In the genomic region with DNA sequence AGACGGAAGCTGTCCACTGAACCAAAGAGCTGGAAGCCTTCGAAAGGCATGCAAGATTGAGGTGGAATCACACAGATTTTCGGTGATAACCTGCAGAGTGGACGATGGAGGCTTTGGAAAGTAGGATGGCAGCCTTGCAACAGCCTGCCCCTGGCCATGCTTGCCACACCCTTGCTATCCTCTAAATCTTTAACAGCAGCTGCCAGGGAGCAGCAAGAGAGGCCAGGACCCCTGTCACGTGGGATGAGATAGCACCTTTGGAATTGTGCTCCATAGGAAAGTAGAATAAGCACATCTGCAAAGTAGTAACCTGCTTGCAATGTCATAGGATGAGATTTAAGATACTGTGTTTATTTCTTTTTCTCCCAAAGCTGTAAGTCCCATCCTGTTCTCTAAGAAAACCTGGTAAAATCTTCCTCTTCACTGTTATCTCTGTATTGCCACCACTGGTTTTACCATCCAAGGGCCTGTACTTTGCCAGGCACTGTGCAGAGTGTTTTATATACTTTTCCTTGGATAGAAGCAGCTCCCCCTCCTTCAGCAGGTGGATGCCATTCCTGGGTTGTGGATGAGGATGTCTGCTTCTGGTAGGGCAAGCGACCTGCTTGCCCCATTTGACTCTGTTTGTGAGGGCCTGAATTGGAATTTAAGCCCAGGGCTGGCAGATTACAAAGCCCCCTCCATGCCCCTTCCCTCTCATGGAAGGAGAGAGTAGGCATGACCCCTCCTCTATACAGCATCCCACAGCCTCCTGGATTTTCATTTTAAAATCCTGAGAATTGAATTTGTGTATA, we compare ENCODE assay signal across 12 cellular contexts. TPM values are rescaled to one million over a fixed set of nuclear protein-coding genes. Genes with fewer than 3 reads are reported as not detected.
DNase-seq lines count a peak whose midpoint lies in the region; ATAC-seq and TF ChIP-seq lines count a peak whose summit lies in the region.
"Had no signal": no experiment of that assay in that cellular context is flagged by ENCODE, and none has a peak within 500 bp of the region (broad histone marks: within the 10 kb centered on the region; RNA-seq: fewer than 3 reads in every experiment).

No MANE protein-coding gene starts in this region.

- H3K9me3 Mint-ChIP-seq in nephron: no peaks in the 10 kb centered on the region
- H3K9me3 Mint-ChIP-seq: activated B cell treated with CpG ODN at 0.5 μM for 24 hours; activated T-helper 17 cell treated with anti-CD3 and anti-CD28 coated beads, Interleukin-2, amount 50 U/mL, for 72 hours; stimulated activated naive CD8-positive, alpha-beta T cell treated with anti-CD3 and anti-CD28 coated beads, Interleukin-15, amount 100 ng/mL, for 72 hours had no signal

- H3K4me3 ChIP-seq in right atrium auricular region (no peak overlapping the region), breast epithelium (no peak overlapping the region)

- no peaks in the 10 kb centered on the region for H3K36me3 Mint-ChIP-seq in nephron (ENCODE audit: low read depth)

- H3K9me3 ChIP-seq in right atrium auricular region (no peaks in the 10 kb centered on the region), breast epithelium (no peaks in the 10 kb centered on the region)

- H3K27ac ChIP-seq in right atrium auricular region (peak overlapping the region; percentile 62 to 74), breast epithelium (peak overlapping the region; percentile 81 to 85)

- no peaks in the 10 kb centered on the region for H3K27me3 Mint-ChIP-seq in nephron (ENCODE audit: low read depth)
- H3K27me3 Mint-ChIP-seq: activated B cell treated with CpG ODN at 0.5 μM for 24 hours had no signal

- peaks cover 26% of the 10 kb centered on the region for H3K4me1 Mint-ChIP-seq in nephron
- H3K4me1 Mint-ChIP-seq: activated T-helper 17 cell treated with anti-CD3 and anti-CD28 coated beads, Interleukin-2, amount 50 U/mL, for 72 hours had no signal

- H3K4me1 ChIP-seq in right atrium auricular region (peaks cover 0 to 72% of the 10 kb centered on the region in 2 donors), breast epithelium (peaks cover 0 to 17% of the 10 kb centered on the region in 2 donors)

- no peak for TF ChIP-seq CTCF in right atrium auricular region (IDR thresholded peaks at IDR 0.05)
- TF ChIP-seq CTCF in breast epithelium (IDR thresholded peaks at IDR 0.05): no peak
- no peak for TF ChIP-seq CTCF in nephron (IDR thresholded peaks at IDR 0.05; ENCODE audit: unreplicated experiment in 3 of 3)

- peak; percentile 32 for DNase-seq in right atrium auricular region (ENCODE audit: low spot score)
- no peak for DNase-seq in left cardiac atrium
- DNase-seq in breast epithelium (ENCODE audit: low spot score in 2 of 2): no peak
- no peak for DNase-seq in stimulated activated CD4-positive, alpha-beta T cell treated with anti-CD3 and anti-CD28 coated beads, Interleukin-4, amount 100 ng/mL, for 1 hour
- DNase-seq in activated CD8-positive, alpha-beta memory T cell treated with anti-CD3 and anti-CD28 coated beads, Interleukin-2, amount 50 U/mL, for 48 hours: no peak
- DNase-seq: activated B cell treated with CpG ODN at 0.5 μM for 24 hours; NCI-H1436; stimulated activated naive CD8-positive, alpha-beta T cell treated with anti-CD3 and anti-CD28 coated beads, Interleukin-15, amount 100 ng/mL, for 72 hours had no signal

- intact Hi-C loops in left cardiac atrium (cut with DNase I): no loop called here
- intact Hi-C loops in breast epithelium (cut with DNase I; ENCODE audit: low total_unique reads): loop anchor here (5.0 kb wide), 1 partner anchor 834 kb away; no protein-coding TSS in a partner anchor

- ATAC-seq in left cardiac atrium (no peak), GM21576 (IDR thresholded peaks at IDR 0.05; ENCODE audit: unreplicated experiment) (no peak), GM21360 (IDR thresholded peaks at IDR 0.05; ENCODE audit: unreplicated experiment) (no peak)
- ATAC-seq: activated T-helper 17 cell treated with anti-CD3 and anti-CD28 coated beads, Interleukin-2, amount 50 U/mL, for 72 hours; stimulated activated naive CD8-positive, alpha-beta T cell treated with anti-CD3 and anti-CD28 coated beads, Interleukin-15, amount 100 ng/mL, for 72 hours had no signal

- H3K27ac Mint-ChIP-seq in nephron: peak overlapping the region in 2 of 3 experiments; percentile 57 to 76
- H3K27ac Mint-ChIP-seq: activated B cell treated with CpG ODN at 0.5 μM for 24 hours; activated T-helper 17 cell treated with anti-CD3 and anti-CD28 coated beads, Interleukin-2, amount 50 U/mL, for 72 hours; stimulated activated naive CD8-positive, alpha-beta T cell treated with anti-CD3 and anti-CD28 coated beads, Interleukin-15, amount 100 ng/mL, for 72 hours had no signal

- no peak for TF ChIP-seq POLR2A in breast epithelium (IDR thresholded peaks at IDR 0.05)

- no peak overlapping the region for H3K4me3 Mint-ChIP-seq in nephron
- H3K4me3 Mint-ChIP-seq: activated B cell treated with CpG ODN at 0.5 μM for 24 hours; activated T-helper 17 cell treated with anti-CD3 and anti-CD28 coated beads, Interleukin-2, amount 50 U/mL, for 72 hours; stimulated activated naive CD8-positive, alpha-beta T cell treated with anti-CD3 and anti-CD28 coated beads, Interleukin-15, amount 100 ng/mL, for 72 hours had no signal

- H3K36me3 ChIP-seq in right atrium auricular region: no peaks in the 10 kb centered on the region
- H3K36me3 ChIP-seq in breast epithelium: no peaks in the 10 kb centered on the region

- H3K27me3 ChIP-seq in right atrium auricular region (no peaks in the 10 kb centered on the region), breast epithelium (no peaks in the 10 kb centered on the region)

RNA-seq across cellular contexts. Expression of gene TRIO, which starts 10.1 kb away (rescaled TPM):
- total RNA-seq in right atrium auricular region: 10 to 100 TPM; 51.6 to 67.0 TPM
- total RNA-seq in left cardiac atrium: 10 to 100 TPM; 50.4 to 60.8 TPM
- total RNA-seq in breast epithelium: 100 to 1,000 TPM; 191 to 209 (median 193) TPM
